ENCODE assay signal across 29 cellular contexts in the genomic region with DNA sequence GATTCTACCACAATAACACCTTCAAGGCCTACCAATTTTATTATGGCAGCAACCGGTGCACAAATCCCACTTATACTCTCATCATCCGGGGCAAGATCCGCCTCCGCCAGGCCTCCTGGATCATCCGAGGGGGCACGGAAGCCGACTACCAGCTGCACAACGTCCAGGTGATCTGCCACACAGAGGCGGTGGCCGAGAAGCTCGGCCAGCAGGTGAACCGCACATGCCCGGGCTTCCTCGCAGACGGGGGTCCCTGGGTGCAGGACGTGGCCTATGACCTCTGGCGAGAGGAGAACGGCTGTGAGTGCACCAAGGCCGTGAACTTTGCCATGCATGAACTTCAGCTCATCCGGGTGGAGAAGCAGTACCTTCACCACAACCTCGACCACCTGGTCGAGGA. TPM values are rescaled to one million over a fixed set of nuclear protein-coding genes. Genes with fewer than 3 reads are reported as not detected.
"Had no signal": no experiment of that assay in that cellular context is flagged by ENCODE, and none has a peak within 500 bp of the region (broad histone marks: within the 10 kb centered on the region; RNA-seq: fewer than 3 reads in every experiment).

No MANE protein-coding gene starts in this region.

- ATAC-seq: heart left ventricle; mucosa of descending colon; naive thymus-derived CD4-positive, alpha-beta T cell; natural killer cell treated with Interleukin-12 subunit alpha and Interleukin-12 subunit beta and Interleukin-15 and Interleukin-18, amount 100 ng/mL, for 72 hours; sciatic nerve; stimulated activated naive B cell treated with anti-CD40 and anti-IgM and Interleukin-4, amounts not matched to agents 10 μg/mL and 1 μg/mL and 100 μg/mL, for 72 hours; stimulated activated naive CD8-positive, alpha-beta T cell treated with anti-CD3 and anti-CD28 coated beads, Interleukin-15, Interleukin-2, amounts not matched to agents 100 U/mL and 50 U/mL, for 24 hours; upper lobe of right lung had no signal

- H3K27ac ChIP-seq: heart left ventricle, left ventricle myocardium inferior, neutrophil, parathyroid adenoma, right atrium auricular region, suprapubic skin, thoracic aorta, tibial artery, upper lobe of right lung, uterus had no signal

- H3K9ac ChIP-seq: parathyroid adenoma had no signal

- H2AFZ ChIP-seq: parathyroid adenoma had no signal

- FAIRE-seq: islet of Langerhans, kidney had no signal

- H3K27me3 ChIP-seq: heart left ventricle, right atrium auricular region, suprapubic skin, tibial artery, upper lobe of right lung, uterus had no signal

- H3K9me3 ChIP-seq: heart left ventricle, left ventricle myocardium inferior, mucosa of descending colon, neutrophil, right atrium auricular region, suprapubic skin, thoracic aorta, tibial artery, upper lobe of right lung, uterus had no signal

- H3K36me3 ChIP-seq: neutrophil, uterus had no signal

- H3K79me2 ChIP-seq: parathyroid adenoma had no signal

- H3K4me3 ChIP-seq: heart left ventricle, left ventricle myocardium inferior, lung, mucosa of descending colon, right atrium auricular region, skin epidermis, suprapubic skin, thoracic aorta, tibial artery, upper lobe of right lung, uterus had no signal

- H3K4me1 ChIP-seq: parathyroid adenoma had no signal

- DNase-seq: heart left ventricle; hypothalamus; immature natural killer cell; kidney; left ventricle myocardium inferior; mesendoderm; mucosa of descending colon; naive thymus-derived CD4-positive, alpha-beta T cell; occipital lobe; stimulated activated CD4-positive, alpha-beta T cell treated with anti-CD3 and anti-CD28 coated beads, Interleukin-12 subunit alpha, Interleukin-12 subunit beta, amount 100 ng/mL, for 4 hours; stimulated activated CD4-positive, alpha-beta T cell treated with anti-CD3 and anti-CD28 coated beads, Interleukin-15, amount 100 ng/mL, for 24 hours; stimulated activated CD4-positive, alpha-beta T cell treated with anti-CD3 and anti-CD28 coated beads, Interleukin-2, amount 100 ng/mL, for 24 hours; stimulated activated CD4-positive, alpha-beta T cell treated with anti-CD3 and anti-CD28 coated beads, Interleukin-4, amount 100 ng/mL, for 1 hour; stimulated activated naive B cell treated with anti-CD40 and anti-IgM and Interleukin-4, amounts not matched to agents 10 μg/mL and 1 μg/mL and 100 μg/mL, for 72 hours; stimulated activated naive CD8-positive, alpha-beta T cell treated with anti-CD3 and anti-CD28 coated beads, Interleukin-15, Interleukin-2, amounts not matched to agents 100 U/mL and 50 U/mL, for 24 hours; tibial artery; trophoblast cell; upper lobe of right lung; uterus had no signal

RNA-seq across cellular contexts. Expression of gene APCDD1, which starts 17.1 kb away (rescaled TPM):
- total RNA-seq: natural killer cell treated with Interleukin-12 subunit alpha and Interleukin-12 subunit beta and Interleukin-15 and Interleukin-18, amount 100 ng/mL, for 72 hours had no signal
- polyA plus RNA-seq: naive thymus-derived CD4-positive, alpha-beta T cell had no signal
